8 cellular contexts compared by ENCODE assay signal in the genomic region with DNA sequence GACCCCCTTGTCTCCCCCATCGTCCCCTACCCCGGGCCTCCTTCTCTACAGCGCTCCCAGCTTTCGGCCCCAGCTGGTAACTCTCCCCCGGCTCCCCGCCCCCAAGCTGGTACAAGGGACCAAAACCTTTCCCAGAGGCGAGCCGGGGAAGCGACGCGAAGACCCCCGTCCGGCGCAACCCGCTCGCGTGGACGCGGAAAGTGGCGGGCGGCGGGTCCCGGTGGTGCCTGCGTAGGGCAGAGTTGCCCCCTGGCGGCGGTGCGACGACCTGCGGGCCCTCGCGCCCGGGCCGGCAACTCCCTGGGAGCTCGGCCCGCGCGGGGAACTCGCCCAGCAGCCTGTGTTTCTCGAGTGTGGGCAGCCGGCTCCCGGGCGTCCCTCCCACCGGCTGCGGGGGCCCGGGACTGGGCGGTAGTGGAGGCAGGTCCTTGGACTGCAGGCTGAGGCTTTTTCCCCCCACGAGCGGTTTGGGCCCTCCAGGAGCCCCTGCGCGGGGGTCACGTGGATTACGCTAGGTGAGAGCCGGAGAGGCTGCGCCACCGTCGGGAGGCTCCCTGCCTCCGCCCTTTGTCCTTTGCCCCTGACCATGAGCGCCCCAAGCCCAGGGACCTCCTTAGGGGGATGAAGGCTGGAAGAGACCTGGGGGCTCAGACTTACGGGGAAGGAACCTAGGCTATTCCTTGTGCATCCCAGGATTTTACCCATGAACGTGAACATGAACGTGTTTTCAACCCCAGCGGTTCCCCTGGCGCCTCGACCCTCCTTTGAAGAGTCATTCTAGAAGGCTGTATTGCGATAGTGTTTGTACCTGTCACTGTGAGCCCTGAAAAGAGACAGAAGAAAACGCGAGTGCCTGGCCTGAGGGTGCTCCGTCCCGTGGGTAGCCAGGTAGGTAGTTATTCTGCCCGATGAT. TPM values are rescaled to one million over a fixed set of nuclear protein-coding genes. Genes with fewer than 3 reads are reported as not detected.
A peak's percentile ranks its signal among the peaks of the same experiment; 100 is the strongest.
DNase-seq lines count a peak whose midpoint lies in the region; ATAC-seq and TF ChIP-seq lines count a peak whose summit lies in the region.

No MANE protein-coding gene starts in this region.

- TF ChIP-seq RAD21 in liver (IDR thresholded peaks at IDR 0.05) = peak; percentile 46 to 65

- H3K27ac Mint-ChIP-seq in Calu3 (ENCODE audit: unreplicated experiment) (no peak overlapping the region), WTC11 (no peak overlapping the region)

- H3K27ac ChIP-seq in HUES6 (ENCODE audit: low read depth, low read length) (no peak overlapping the region), liver (ENCODE audit: low read depth in 1 of 2, low read length in 2 of 2) (no peak overlapping the region)

- 5% methylated on average over 70 of the region's 70 CpGs for WGBS in liver

- CTCF ChIA-PET in Calu3 (lab: Charles Lee) = interaction anchor here (0.6 to 1.8 kb wide), 18 partner anchors 8 to 514 kb away, joined by 3 to 27 read pairs (median 4); no protein-coding TSS in a partner anchor
- CTCF ChIA-PET in WTC11 (lab: Charles Lee) = interaction anchor here (0.6 to 4.4 kb wide), 39 partner anchors 9 to 633 kb away, joined by 3 to 38 read pairs (median 4); partner anchors contain the start of gene BTF3

- ATAC-seq in WTC11 = no peak
- ATAC-seq in HG03432 (IDR thresholded peaks at IDR 0.05; ENCODE audit: unreplicated experiment) = no peak

- DNase-seq in Calu3 (peak; percentile 90), WTC11 (ENCODE audit: low spot score) (peak; percentile 72), cardiac fibroblast (ENCODE audit: low read depth in 2 of 2) (peak; percentile 55 to 61), DMS79 treated with DMSO at 0.1 percent for 48 hours (lab: John Stamatoyannopoulos, UW) (no peak)
- peak; percentile 44 for DNase-seq in stimulated activated CD8-positive, alpha-beta memory T cell treated with anti-CD3 and anti-CD28 coated beads, Interleukin-12 subunit alpha, Interleukin-12 subunit beta, amount 100 ng/mL, for 4 hours (ENCODE audit: low read depth)

- H3K4me3 ChIP-seq in HUES6 (ENCODE audit: low read depth, low read length) (peak overlapping the region; percentile 64), cardiac fibroblast (replicated peaks in 1 of 2; ENCODE audit: low read depth in 2 of 2, low read length in 2 of 2) (peak overlapping the region; percentile 11 to 27), liver (ENCODE audit: low read depth in 1 of 3, low read length in 3 of 3) (peak overlapping the region in 1 of 3 donors; percentile 18)

- H3K9me3 Mint-ChIP-seq in Calu3 (ENCODE audit: low read depth, unreplicated experiment) (no peaks in the 10 kb centered on the region), WTC11 (peaks cover 2% of the 10 kb centered on the region)

- H3K4me3 Mint-ChIP-seq in Calu3 (ENCODE audit: low read depth, unreplicated experiment) (peak overlapping the region; percentile 76), WTC11 (peak overlapping the region; percentile 78)

- H3K4me1 ChIP-seq in HUES6 (ENCODE audit: control insufficient read depth, insufficient read depth, low read length) = peaks cover 20% of the 10 kb centered on the region
- H3K4me1 ChIP-seq in liver (ENCODE audit: control insufficient read depth in 4 of 4, insufficient read depth in 4 of 4, low read length in 3 of 4) = peaks cover 8 to 31% (median 17%) of the 10 kb centered on the region in 4 donors

- H3K36me3 Mint-ChIP-seq in Calu3 (ENCODE audit: insufficient read depth, unreplicated experiment) (peaks cover 34% of the 10 kb centered on the region), WTC11 (no peaks in the 10 kb centered on the region)

- H3K27me3 ChIP-seq in HUES6 (ENCODE audit: control insufficient read depth, insufficient read depth, low read length) (peaks cover 72% of the 10 kb centered on the region), liver (ENCODE audit: control insufficient read depth in 4 of 4, insufficient read depth in 4 of 4, low read length in 3 of 4) (peaks cover 13 to 39% (median 18%) of the 10 kb centered on the region in 4 donors)

- H3K9ac ChIP-seq in HUES6 (ENCODE audit: low read length) = peak overlapping the region; percentile 54
- no peak overlapping the region for H3K9ac ChIP-seq in liver (ENCODE audit: low read depth in 1 of 2, low read length in 2 of 2)

- intact Hi-C loops in Calu3 (cut with micrococcal nuclease; ENCODE audit: unreplicated experiment) = loop anchor here (5.0 kb wide), 4 partner anchors 46 to 369 kb away; partner anchors contain the start of gene BTF3

- no peaks in the 10 kb centered on the region for H3K9me3 ChIP-seq in HUES6 (ENCODE audit: control insufficient read depth, insufficient read depth, low read depth, low read length)
- peaks cover 0 to 5% (median 0%) of the 10 kb centered on the region in 4 donors for H3K9me3 ChIP-seq in liver (ENCODE audit: control insufficient read depth in 4 of 4, low read length in 3 of 4)

- peaks cover 43% of the 10 kb centered on the region for H3K27me3 Mint-ChIP-seq in Calu3 (ENCODE audit: unreplicated experiment)
- peaks cover 72% of the 10 kb centered on the region for H3K27me3 Mint-ChIP-seq in WTC11 (ENCODE audit: low read depth)

- H3K4me1 Mint-ChIP-seq in Calu3 (ENCODE audit: low read depth, unreplicated experiment) (peaks cover 10% of the 10 kb centered on the region), WTC11 (peaks cover 34% of the 10 kb centered on the region)

- H3K36me3 ChIP-seq in HUES6 (ENCODE audit: control insufficient read depth, insufficient read depth, low read length) (no peaks in the 10 kb centered on the region), liver (ENCODE audit: control insufficient read depth in 4 of 4, insufficient read depth in 3 of 4, low read depth in 1 of 4, low read length in 3 of 4) (no peaks in the 10 kb centered on the region)

- POLR2A ChIA-PET in WTC11 (lab: Charles Lee) = interaction anchor here (0.6 kb wide), 1 partner anchor 31 kb away, joined by 3 read pairs; no protein-coding TSS in a partner anchor

- peak; percentile 87 for TF ChIP-seq CTCF in Calu3 (IDR thresholded peaks at IDR 0.05; ENCODE audit: unreplicated experiment)
- TF ChIP-seq CTCF in WTC11 (IDR thresholded peaks at IDR 0.05) = peak; percentile 92
- peak; percentile 40 for TF ChIP-seq CTCF in cardiac fibroblast (IDR thresholded peaks at IDR 0.05; ENCODE audit: low read depth, low read length)
- peak; percentile 65 for TF ChIP-seq CTCF in liver (IDR thresholded peaks at IDR 0.05; ENCODE audit: low read depth, low read length, missing input control)

- no TSS peak for BruUV-seq in Calu3 (replicated peaks; lab: Mats Ljungman, UMichigan)

TF ChIP-seq in WTC11, 78 proteins besides CTCF, POLR2A, EP300 and RAD21 (continues in another document):
- TF ChIP-seq NR3C1 (CRISPR knock-in tag; conservative IDR thresholded peaks at IDR 0.05; ENCODE audit: low read depth) = no peak
- peak; percentile 70 for TF ChIP-seq USF1 (CRISPR knock-in tag; IDR thresholded peaks at IDR 0.05)
- peak; percentile 48 for TF ChIP-seq FOXK1 (CRISPR knock-in tag; IDR thresholded peaks at IDR 0.05)
- no peak for TF ChIP-seq MYBL2 (CRISPR knock-in tag; IDR thresholded peaks at IDR 0.05)
- peak; percentile 69 for TF ChIP-seq USF2 (CRISPR knock-in tag; IDR thresholded peaks at IDR 0.05)

TF ChIP-seq in liver, 16 proteins besides CTCF, POLR2A, EP300 and RAD21:
- TF ChIP-seq FOXA2 (IDR thresholded peaks at IDR 0.05) (no peak), JUND (IDR thresholded peaks at IDR 0.05) (no peak), EGR1 (IDR thresholded peaks at IDR 0.05; ENCODE audit: low read depth in 2 of 2) (no peak), TAF1 (conservative IDR thresholded peaks at IDR 0.05) (no peak), SP1 (IDR thresholded peaks at IDR 0.05) (no peak), HNF4A (conservative IDR thresholded peaks at IDR 0.05) (no peak), GABPA (IDR thresholded peaks at IDR 0.05 in 1 of 2, conservative IDR thresholded peaks at IDR 0.05 in 1 of 2) (no peak), REST (IDR thresholded peaks at IDR 0.05) (no peak)
- TF ChIP-seq, protein P1, sequence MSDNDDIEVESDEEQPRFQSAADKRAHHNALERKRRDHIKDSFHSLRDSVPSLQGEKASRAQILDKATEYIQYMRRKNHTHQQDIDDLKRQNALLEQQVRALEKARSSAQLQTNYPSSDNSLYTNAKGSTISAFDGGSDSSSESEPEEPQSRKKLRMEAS (IDR thresholded peaks at IDR 0.05) = no peak
TF ChIP-seq in liver: peak in this region for 0.

RNA-seq across cellular contexts. Expression of gene FOXD1, which starts 2.9 kb away (rescaled TPM):
- 6.4 and 7.8 TPM in 2 replicates for total RNA-seq in Calu3 (2022)
- 7.0 to 10.3 TPM (median 7.9 TPM) in 3 replicates for total RNA-seq in WTC11 (2021)
- total RNA-seq in liver = not detected
- not detected for polyA plus RNA-seq in liver

RNA-seq across cellular contexts. Expression of gene BTF3, which starts 46.8 kb away (rescaled TPM):
- 794 and 872 TPM in 2 replicates for total RNA-seq in Calu3 (2022)
- total RNA-seq in WTC11 (2021) = 736 to 764 TPM (median 736 TPM) in 3 replicates
- 100 to 1,000 TPM in 1 of 2 donors, 10 to 100 TPM in 1; 97.5 to 231 TPM for total RNA-seq in liver
- polyA plus RNA-seq in liver = 100 to 1,000 TPM; 194 to 246 TPM

Comparison
In these comparisons a context has a peak if more than half of its experiments do, and no peak if none do; other contexts are left out.
1. CTCF ChIP-seq: peak in every context shown above with its lines; median percentile 92 in WTC11; 87 in Calu3; 65 in liver; 40 in cardiac fibroblast.